ENCODE assay signal across 8 cellular contexts in the genomic region with DNA sequence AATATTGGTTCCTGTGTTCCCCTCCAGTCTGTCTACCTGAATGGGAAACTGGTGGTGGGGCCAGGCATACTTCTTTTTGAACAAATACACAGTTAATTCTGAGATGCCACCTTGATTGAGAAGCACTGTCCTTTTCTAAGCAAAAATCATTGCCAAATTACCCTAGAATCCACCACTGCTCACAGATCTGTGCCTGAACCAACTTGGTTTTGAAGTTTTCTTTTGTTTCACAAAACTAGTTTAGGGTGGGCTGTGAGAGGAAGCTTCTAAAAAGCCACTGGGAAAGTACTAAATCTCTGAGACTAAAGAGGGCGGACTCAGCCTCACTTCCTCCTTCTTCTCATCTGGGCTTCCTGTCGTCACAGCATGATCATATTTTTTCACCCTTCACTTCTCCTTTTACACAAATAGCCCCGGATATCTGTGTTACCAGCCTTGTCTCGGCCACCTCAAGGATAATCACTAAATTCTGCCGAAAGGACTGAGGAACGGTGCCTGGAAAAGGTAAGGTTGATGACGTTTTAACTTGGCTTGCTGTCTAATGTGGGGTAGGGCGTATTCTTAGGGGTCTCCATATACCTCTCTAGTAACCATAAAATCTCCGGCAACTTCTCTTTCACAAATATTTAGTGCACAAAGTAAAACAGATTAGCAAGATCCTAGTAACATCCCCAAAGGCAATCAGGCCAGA. TPM values are rescaled to one million over a fixed set of nuclear protein-coding genes. Genes with fewer than 3 reads are reported as not detected.
DNase-seq lines count a peak whose midpoint lies in the region; ATAC-seq and TF ChIP-seq lines count a peak whose summit lies in the region.

A gene with protein sequence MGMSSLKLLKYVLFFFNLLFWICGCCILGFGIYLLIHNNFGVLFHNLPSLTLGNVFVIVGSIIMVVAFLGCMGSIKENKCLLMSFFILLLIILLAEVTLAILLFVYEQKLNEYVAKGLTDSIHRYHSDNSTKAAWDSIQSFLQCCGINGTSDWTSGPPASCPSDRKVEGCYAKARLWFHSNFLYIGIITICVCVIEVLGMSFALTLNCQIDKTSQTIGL (plus strand): TSS at position 404 of the 691 bp plus-strand sequence. CDS start 18,261 bp downstream, outside the sequence.

- peak within 1 kb of the TSS; percentile 98 for H2AFZ ChIP-seq in DND-41 (ENCODE audit: low read depth, low read length)

- in situ Hi-C loops in KBM-7 (cut with MboI; ENCODE audit: low pct_unique_long_range_greater_than_20kb, low sequenced_read_pairs), result no loop called here

- H3K4me2 ChIP-seq in DND-41 (ENCODE audit: insufficient read depth, low read length), result peak within 1 kb of the TSS; percentile 80

- intact Hi-C loops in left colon (cut with DNase I, micrococcal nuclease), result no loop called here

- no peaks in the 10 kb centered on the region for H4K20me1 ChIP-seq in DND-41 (ENCODE audit: insufficient read depth, low read length)

- peak within 1 kb of the TSS; percentile 92 for H3K4me3 Mint-ChIP-seq in activated CD8-positive, alpha-beta memory T cell treated with anti-CD3 and anti-CD28 coated beads, Interleukin-2, amount 10 ng/mL, durations not matched to agents 7 days and 5 days
- H3K4me3 Mint-ChIP-seq in osteocyte (ENCODE audit: unreplicated experiment), result no peak within 1 kb of the TSS

- H3K9me3 Mint-ChIP-seq in activated CD8-positive, alpha-beta memory T cell treated with anti-CD3 and anti-CD28 coated beads, Interleukin-2, amount 10 ng/mL, durations not matched to agents 7 days and 5 days (ENCODE audit: low read depth), result peaks cover 4% of the 10 kb centered on the region
- H3K9me3 Mint-ChIP-seq in osteocyte (ENCODE audit: unreplicated experiment), result no peaks in the 10 kb centered on the region

- H3K4me3 ChIP-seq in DND-41 (ENCODE audit: low read depth in 1 of 2, low read length in 2 of 2) (peak within 1 kb of the TSS; percentile 90 to 93), upper lobe of left lung (peak within 1 kb of the TSS in 3 of 4 donors; percentile 37 to 49 (median 43))

- peak; percentile 60 for ATAC-seq in DND-41 (ENCODE audit: insufficient read depth, low read depth)
- ATAC-seq in activated CD8-positive, alpha-beta memory T cell treated with anti-CD3 and anti-CD28 coated beads, Interleukin-2, amount 10 ng/mL, durations not matched to agents 7 days and 5 days, result peak; percentile 40
- ATAC-seq in left colon, result peak; percentile 42
- ATAC-seq in upper lobe of left lung (ENCODE audit: low FRiP score in 2 of 2), result peak; percentile 76 to 80

- peak within 1 kb of the TSS; percentile 80 for H3K9ac ChIP-seq in DND-41 (ENCODE audit: low read depth, low read length)

- H3K36me3 ChIP-seq in DND-41 (ENCODE audit: insufficient read depth, low read length) (peaks cover 4% of the 10 kb centered on the region), upper lobe of left lung (no peaks in the 10 kb centered on the region)

- 47 to 48% methylated on average over 9 of the region's 9 CpGs for WGBS in upper lobe of left lung, 2 donors

- H3K27ac Mint-ChIP-seq in activated CD8-positive, alpha-beta memory T cell treated with anti-CD3 and anti-CD28 coated beads, Interleukin-2, amount 10 ng/mL, durations not matched to agents 7 days and 5 days, result peak within 1 kb of the TSS; percentile 92
- no peak within 1 kb of the TSS for H3K27ac Mint-ChIP-seq in osteocyte (ENCODE audit: unreplicated experiment)

- H3K79me2 ChIP-seq in DND-41 (ENCODE audit: insufficient read depth, low read length), result peaks cover 55% of the 10 kb centered on the region

- peaks cover under 1% of the 10 kb centered on the region for H3K9me3 ChIP-seq in DND-41 (ENCODE audit: insufficient read depth, low read length, severe bottlenecking)
- peaks cover 0 to 5% (median 3%) of the 10 kb centered on the region in 4 donors for H3K9me3 ChIP-seq in upper lobe of left lung

- peaks cover 28% of the 10 kb centered on the region for H3K4me1 Mint-ChIP-seq in activated CD8-positive, alpha-beta memory T cell treated with anti-CD3 and anti-CD28 coated beads, Interleukin-2, amount 10 ng/mL, durations not matched to agents 7 days and 5 days
- no peaks in the 10 kb centered on the region for H3K4me1 Mint-ChIP-seq in osteocyte (ENCODE audit: unreplicated experiment)

- H3K36me3 Mint-ChIP-seq in activated CD8-positive, alpha-beta memory T cell treated with anti-CD3 and anti-CD28 coated beads, Interleukin-2, amount 10 ng/mL, durations not matched to agents 7 days and 5 days, result peaks cover 42% of the 10 kb centered on the region
- no peaks in the 10 kb centered on the region for H3K36me3 Mint-ChIP-seq in osteocyte (ENCODE audit: unreplicated experiment)

- no peak for TF ChIP-seq EP300 in upper lobe of left lung (IDR thresholded peaks at IDR 0.05)

- TF ChIP-seq CTCF in DND-41 (IDR thresholded peaks at IDR 0.05; ENCODE audit: borderline replicate concordance, extremely low read depth, low read length, poor library complexity, severe bottlenecking) (no peak), GM20000 (IDR thresholded peaks at IDR 0.05; ENCODE audit: extremely low read depth, missing control alignments) (no peak), upper lobe of left lung (IDR thresholded peaks at IDR 0.05) (no peak), osteocyte (IDR thresholded peaks at IDR 0.05) (no peak)

- no peaks in the 10 kb centered on the region for H3K27me3 Mint-ChIP-seq in activated CD8-positive, alpha-beta memory T cell treated with anti-CD3 and anti-CD28 coated beads, Interleukin-2, amount 10 ng/mL, durations not matched to agents 7 days and 5 days
- H3K27me3 Mint-ChIP-seq in osteocyte (ENCODE audit: unreplicated experiment), result peaks cover 5% of the 10 kb centered on the region

- H3K27ac ChIP-seq in DND-41 (ENCODE audit: low read length) (peak within 1 kb of the TSS; percentile 95), upper lobe of left lung (peak within 1 kb of the TSS; percentile 73 to 85 (median 83))

- H3K27me3 ChIP-seq in DND-41 (ENCODE audit: insufficient read depth, low read length, poor library complexity) (no peaks in the 10 kb centered on the region), upper lobe of left lung (no peaks in the 10 kb centered on the region)

- peak in 3 of 4 donors; percentile 40 to 83 (median 61) for TF ChIP-seq POLR2A in upper lobe of left lung (IDR thresholded peaks at IDR 0.05)

- DNase-seq in DND-41 (peak; percentile 64), GM20000 (ENCODE audit: low spot score) (peak; percentile 73), KBM-7 (peak; percentile 96), left colon (no peak), upper lobe of left lung (peak in 1 of 2 donors; percentile 57), NCI-H2227 treated with DMSO at 0.1 percent for 48 hours (lab: John Stamatoyannopoulos, UW) (no peak), osteocyte (ENCODE audit: extremely low spot score, unreplicated experiment) (no peak)
- peak; percentile 75 for DNase-seq in activated CD8-positive, alpha-beta memory T cell treated with anti-CD3 and anti-CD28 coated beads, Interleukin-2, amount 10 ng/mL, durations not matched to agents 7 days and 5 days

- CTCF ChIA-PET in activated CD8-positive, alpha-beta memory T cell treated with anti-CD3 and anti-CD28 coated beads, Interleukin-2, amount 10 ng/mL, durations not matched to agents 7 days and 5 days (lab: Charles Lee), result interaction anchor here (0.8 to 3.5 kb wide), 13 partner anchors 20 to 350 kb away, joined by 3 to 17 read pairs (median 4); a partner anchor contains a TSS

- H3K4me1 ChIP-seq in DND-41 (ENCODE audit: insufficient read depth, low read length) (peaks cover 60% of the 10 kb centered on the region), upper lobe of left lung (no peaks in the 10 kb centered on the region)

RNA-seq across cellular contexts. Expression of the gene that starts here (rescaled TPM):
- total RNA-seq in activated CD8-positive, alpha-beta memory T cell treated with anti-CD3 and anti-CD28 coated beads, Interleukin-2, amount 10 ng/mL, durations not matched to agents 7 days and 5 days, result 100 to 1,000 TPM; 403 to 439 TPM
- 10 to 100 TPM in 1 of 2 donors, 1 to 10 TPM in 1; 7.5 to 20.8 TPM for total RNA-seq in left colon
- total RNA-seq in upper lobe of left lung, result 100 to 1,000 TPM in 4 of 6 donors, 10 to 100 TPM in 2; 80.7 to 181 (median 129) TPM
- not detected in 2 replicates for total RNA-seq in osteocyte

Comparison
In these comparisons a context has a peak if more than half of its experiments do, and no peak if none do; other contexts are left out.
1. DNase-seq: peak in DND-41 (single experiment), GM20000 (single experiment), KBM-7 (single experiment) and activated CD8-positive, alpha-beta memory T cell treated with anti-CD3 and anti-CD28 coated beads, Interleukin-2, amount 10 ng/mL, durations not matched to agents 7 days and 5 days (single experiment); none in left colon (0 of 2), NCI-H2227 treated with DMSO at 0.1 percent for 48 hours (single experiment) and osteocyte (single experiment).
2. Peak in every context shown above with its lines, with median percentiles within 50 percentile points of each other: ATAC-seq.